9 cellular contexts compared by ENCODE assay signal in the genomic region with DNA sequence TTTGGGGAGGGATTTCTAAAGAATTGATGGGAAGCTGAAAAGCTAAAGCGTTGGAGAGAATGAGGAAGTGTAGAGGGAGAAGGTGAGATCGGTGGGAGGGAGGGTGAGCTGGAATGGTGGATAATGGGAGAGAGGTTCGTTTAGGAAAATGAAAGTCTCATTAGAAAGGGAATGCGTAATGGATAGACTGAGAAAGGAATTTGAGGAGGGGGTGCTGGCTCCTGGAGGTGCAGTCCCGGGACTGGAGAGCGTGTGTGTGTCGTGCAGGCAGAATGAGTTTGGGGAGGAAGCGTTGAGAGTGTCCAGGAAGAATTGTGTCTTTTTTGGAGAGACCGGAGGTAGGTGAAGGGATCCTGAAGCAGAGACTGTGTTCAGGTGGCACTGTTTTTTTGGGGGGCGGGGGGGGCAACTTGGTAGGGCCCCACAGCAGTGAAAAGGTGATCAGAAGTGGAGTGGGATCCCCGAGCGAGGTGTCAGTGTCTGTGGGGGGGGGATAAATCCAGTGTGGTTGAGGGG. TPM values are rescaled to one million over a fixed set of nuclear protein-coding genes. Genes with fewer than 3 reads are reported as not detected.
DNase-seq lines count a peak whose midpoint lies in the region; ATAC-seq and TF ChIP-seq lines count a peak whose summit lies in the region.
"Had no signal": no experiment of that assay in that cellular context is flagged by ENCODE, and none has a peak within 500 bp of the region (broad histone marks: within the 10 kb centered on the region; RNA-seq: fewer than 3 reads in every experiment).

No MANE protein-coding gene starts in this region.

- peak overlapping the region; percentile 4 for H2BK5ac ChIP-seq in mesendoderm (ENCODE audit: low read length)

- no peak overlapping the region for H2BK15ac ChIP-seq in mesendoderm (replicated peaks; ENCODE audit: low read depth)

- peak overlapping the region; percentile 100 for H3K56ac ChIP-seq in mesendoderm (ENCODE audit: low read length)

- peak overlapping the region; percentile 25 for H3K4ac ChIP-seq in mesendoderm (ENCODE audit: low read depth, low read length)

- peak overlapping the region; percentile 74 to 99 (median 86) for H3K4me3 ChIP-seq in heart right ventricle
- peak overlapping the region; percentile 84 to 97 for H3K4me3 ChIP-seq in body of pancreas
- peak overlapping the region; percentile 99 for H3K4me3 ChIP-seq in mesendoderm (ENCODE audit: low read length)

- peaks cover 18 to 54% (median 50%) of the 10 kb centered on the region in 9 donors for H3K4me1 ChIP-seq in heart right ventricle
- H3K4me1 ChIP-seq in body of pancreas, result peaks cover 52% of the 10 kb centered on the region
- peaks cover 11% of the 10 kb centered on the region for H3K4me1 ChIP-seq in mesendoderm (ENCODE audit: control insufficient read depth, low read depth, low read length)

- TF ChIP-seq CTCF in heart right ventricle (IDR thresholded peaks at IDR 0.05) (no peak), body of pancreas (IDR thresholded peaks at IDR 0.05) (no peak)

- H3K18ac ChIP-seq in mesendoderm (ENCODE audit: low read length), result peak overlapping the region; percentile 24

- H3K79me1 ChIP-seq in mesendoderm (ENCODE audit: low read length), result no peaks in the 10 kb centered on the region

- H3K27ac ChIP-seq in heart right ventricle (peak overlapping the region; percentile 77 to 99 (median 96)), body of pancreas (peak overlapping the region; percentile 89 to 98 (median 96)), mesendoderm (ENCODE audit: low read depth, low read length) (no peak overlapping the region)

- H4K8ac ChIP-seq in mesendoderm (ENCODE audit: low read depth, low read length), result no peak overlapping the region

- no peak overlapping the region for H2BK120ac ChIP-seq in mesendoderm (ENCODE audit: low read depth, low read length)

- H3K9me3 ChIP-seq in heart right ventricle (no peaks in the 10 kb centered on the region), body of pancreas (no peaks in the 10 kb centered on the region)

- H3K9ac ChIP-seq in mesendoderm (ENCODE audit: low read length), result peak overlapping the region; percentile 99

- peak overlapping the region; percentile 97 for H3K4me2 ChIP-seq in mesendoderm (ENCODE audit: low read length)

- intact Hi-C loops in heart right ventricle (cut with DNase I) (loop anchor here in 7 of 10 donors (2.0 to 10.0 kb wide), 8 partner anchors 58 to 283 kb away; a partner anchor contains a TSS), Right ventricle myocardium superior (cut with DNase I) (no loop called here), body of pancreas (cut with DNase I) (no loop called here)

- H3K23ac ChIP-seq in mesendoderm (ENCODE audit: low read length), result no peak overlapping the region

- H3K79me2 ChIP-seq in mesendoderm (ENCODE audit: control insufficient read depth, insufficient read depth, low read length), result peaks cover 62% of the 10 kb centered on the region

- H3K36me3 ChIP-seq in heart right ventricle (peaks cover 0 to under 1% (median 0%) of the 10 kb centered on the region in 9 donors), body of pancreas (replicated peaks in 1 of 2; ENCODE audit: insufficient read depth in 1 of 2, low read depth in 2 of 2) (no peaks in the 10 kb centered on the region), mesendoderm (ENCODE audit: control insufficient read depth, insufficient read depth, low read length) (no peaks in the 10 kb centered on the region)

- H3K27me3 ChIP-seq in heart right ventricle (no peaks in the 10 kb centered on the region), body of pancreas (no peaks in the 10 kb centered on the region), mesendoderm (ENCODE audit: insufficient read depth, low read length, poor library complexity) (no peaks in the 10 kb centered on the region)

- TF ChIP-seq POLR2A in body of pancreas (IDR thresholded peaks at IDR 0.05), result no peak

- DNase-seq in heart right ventricle (no peak), Right ventricle myocardium superior (no peak), body of pancreas (no peak), mesendoderm (no peak), NCI-H187 (lab: John Stamatoyannopoulos, UW) (no peak), Ammon's horn (ENCODE audit: low spot score) (no peak)
- no peak for DNase-seq in stimulated activated CD4-positive, alpha-beta T cell treated with anti-CD3 and anti-CD28 coated beads, Interleukin-4, amount 100 ng/mL, for 1 hour

- peak overlapping the region; percentile 74 for H2AK5ac ChIP-seq in mesendoderm (ENCODE audit: low read length)

- H4K5ac ChIP-seq in mesendoderm (ENCODE audit: low read length), result no peak overlapping the region

- ATAC-seq in heart right ventricle, result no peak
- ATAC-seq in Right ventricle myocardium superior (ENCODE audit: poor library complexity), result no peak
- ATAC-seq in body of pancreas, result no peak
- no peak for ATAC-seq in GM21526 (IDR thresholded peaks at IDR 0.05; ENCODE audit: low FRiP score, unreplicated experiment)

- 2 to 4% methylated on average over 12 of the region's 12 CpGs for WGBS in heart right ventricle, 2 donors
- WGBS in body of pancreas, 2 donors, result 0% methylated on average over 11 to 12 of the region's 12 CpGs
- WGBS in mesendoderm (ENCODE audit: extremely low coverage, insufficient coverage, low lambda C conversion rate), result 100% methylated on average over 2 of the region's 12 CpGs

RNA-seq across cellular contexts. Expression of a gene that starts 1.4 kb away (rescaled TPM):
- 100 to 1,000 TPM; 129 to 291 (median 149) TPM for total RNA-seq in heart right ventricle
- 100 to 1,000 TPM in 1 of 2 donors, 10 to 100 TPM in 1; 92.4 to 189 TPM for polyA plus RNA-seq in heart right ventricle
- total RNA-seq in Right ventricle myocardium superior, result 125 TPM
- total RNA-seq in body of pancreas, result 100 to 1,000 TPM; 143 to 148 TPM
- 294 TPM for polyA plus RNA-seq in mesendoderm (2013, experiment 1 of 2)
- polyA plus RNA-seq in mesendoderm (2013, experiment 2 of 2), result 302 TPM

RNA-seq across cellular contexts. Expression of a gene that starts 29.9 kb away (rescaled TPM):
- 100 to 1,000 TPM; 505 to 677 (median 631) TPM for total RNA-seq in heart right ventricle
- polyA plus RNA-seq in heart right ventricle, result 100 to 1,000 TPM; 572 to 845 TPM
- total RNA-seq in Right ventricle myocardium superior, result 644 TPM
- 100 to 1,000 TPM; 108 to 169 TPM for total RNA-seq in body of pancreas
- polyA plus RNA-seq in mesendoderm (2013, experiment 1 of 2), result 422 TPM
- polyA plus RNA-seq in mesendoderm (2013, experiment 2 of 2), result 421 TPM

RNA-seq across cellular contexts. Expression of a gene that starts 31.1 kb away (rescaled TPM):
- 1 to 10 TPM in 8 of 10 donors, under 1 TPM in 2; 0.52 to 9.1 (median 1.5) TPM for total RNA-seq in heart right ventricle
- polyA plus RNA-seq in heart right ventricle, result 1 to 10 TPM in 1 of 2 donors, under 1 TPM in 1; 0.99 to 2.1 TPM
- 1.3 TPM for total RNA-seq in Right ventricle myocardium superior
- 1 to 10 TPM; 2.0 to 2.9 TPM for total RNA-seq in body of pancreas
- 9.1 TPM for polyA plus RNA-seq in mesendoderm (2013, experiment 1 of 2)
- 8.6 TPM for polyA plus RNA-seq in mesendoderm (2013, experiment 2 of 2)
- total RNA-seq: glomerular endothelial cell had no signal

Comparison
In these comparisons a context has a peak if more than half of its experiments do, and no peak if none do; other contexts are left out.
1. intact Hi-C loops: an anchor here in heart right ventricle (2.0 to 10.0 kb wide); none called in Right ventricle myocardium superior and body of pancreas.